ENCODE assay signal across 22 cellular contexts in the genomic region with DNA sequence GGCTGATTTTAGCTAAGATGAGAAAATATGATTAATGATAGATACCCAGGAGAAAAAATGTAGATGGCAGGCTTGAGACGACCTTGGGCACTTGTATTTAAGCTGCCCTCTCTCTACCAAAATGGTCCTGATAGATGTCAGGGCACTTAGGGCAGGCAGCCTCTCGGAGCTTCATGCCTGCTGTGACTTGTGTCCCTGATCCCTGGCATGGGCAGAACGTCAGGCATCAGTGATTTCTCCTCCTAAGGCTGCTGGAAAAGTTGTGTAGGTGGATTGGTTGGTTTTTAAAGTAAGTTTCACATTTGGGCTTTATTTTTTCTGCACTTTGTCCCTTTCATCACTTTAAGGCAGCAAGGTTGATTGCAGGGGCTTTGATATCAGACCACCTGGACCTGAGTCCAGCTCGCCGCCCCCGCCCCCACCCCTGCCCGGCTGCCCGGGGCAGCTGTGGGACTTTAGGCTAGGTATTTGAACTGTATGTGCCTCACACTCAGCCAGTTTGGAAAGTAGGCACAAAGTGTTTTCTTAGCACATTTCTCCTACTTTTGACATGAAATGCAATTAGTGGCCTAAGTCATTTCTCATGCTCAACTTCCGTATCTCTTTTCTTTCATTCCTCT. TPM values are rescaled to one million over a fixed set of nuclear protein-coding genes. Genes with fewer than 3 reads are reported as not detected.
DNase-seq lines count a peak whose midpoint lies in the region; ATAC-seq and TF ChIP-seq lines count a peak whose summit lies in the region.
"Had no signal": no experiment of that assay in that cellular context is flagged by ENCODE, and none has a peak within 500 bp of the region (broad histone marks: within the 10 kb centered on the region; RNA-seq: fewer than 3 reads in every experiment).

No MANE protein-coding gene starts in this region.

- H3K36me3 Mint-ChIP-seq in activated T-cell treated with anti-CD3 and anti-CD28 coated beads, Interleukin-2, amount 50 U/mL, for 72 hours (ENCODE audit: insufficient read depth in 2 of 2): peaks cover 2 to 32% of the 10 kb centered on the region in 2 donors
- peaks cover 72% of the 10 kb centered on the region for H3K36me3 Mint-ChIP-seq in activated T-helper 2 cell treated with anti-CD3 and anti-CD28 coated beads, Interferon-gamma antibody, Interleukin-2, Interleukin-4, amounts not matched to agents 10 μg/mL and 5 μg/mL and 100 μg/mL, durations not matched to agents 14 hours and 24 hours and 36 hours (ENCODE audit: low read depth)
- peaks cover 81% of the 10 kb centered on the region for H3K36me3 Mint-ChIP-seq in stimulated activated effector memory CD8-positive, alpha-beta T cell treated with anti-CD3 and anti-CD28 coated beads, Interleukin-12 subunit alpha, Interleukin-12 subunit beta, amount 100 ng/mL, for 72 hours

- peak overlapping the region; percentile 64 for H3K27ac Mint-ChIP-seq in activated T-cell treated with anti-CD3 and anti-CD28 coated beads, Interleukin-2, amount 50 U/mL, for 72 hours
- peak overlapping the region; percentile 86 for H3K27ac Mint-ChIP-seq in activated T-helper 2 cell treated with anti-CD3 and anti-CD28 coated beads, Interferon-gamma antibody, Interleukin-2, Interleukin-4, amounts not matched to agents 10 μg/mL and 5 μg/mL and 100 μg/mL, durations not matched to agents 14 hours and 24 hours and 36 hours
- H3K27ac Mint-ChIP-seq in stimulated activated effector memory CD8-positive, alpha-beta T cell treated with anti-CD3 and anti-CD28 coated beads, Interleukin-12 subunit alpha, Interleukin-12 subunit beta, amount 100 ng/mL, for 72 hours: peak overlapping the region; percentile 74

- H3K27ac ChIP-seq in foreskin keratinocyte: peak overlapping the region; percentile 60

- H3K4me1 ChIP-seq in foreskin keratinocyte: peaks cover 3% of the 10 kb centered on the region

- ATAC-seq in activated T-cell treated with anti-CD3 and anti-CD28 coated beads, Interleukin-2, amount 50 U/mL, for 72 hours (replicated peaks in 1 of 2): no peak
- no peak for ATAC-seq in foreskin keratinocyte
- no peak for ATAC-seq in stimulated activated effector memory CD8-positive, alpha-beta T cell treated with anti-CD3 and anti-CD28 coated beads, Interleukin-12 subunit alpha, Interleukin-12 subunit beta, amount 100 ng/mL, for 72 hours
- ATAC-seq: GM12878, HCT116, Right ventricle myocardium inferior had no signal

- peaks cover 25% of the 10 kb centered on the region for H3K4me1 Mint-ChIP-seq in activated T-cell treated with anti-CD3 and anti-CD28 coated beads, Interleukin-2, amount 50 U/mL, for 72 hours (ENCODE audit: low read depth)
- H3K4me1 Mint-ChIP-seq in activated T-helper 2 cell treated with anti-CD3 and anti-CD28 coated beads, Interferon-gamma antibody, Interleukin-2, Interleukin-4, amounts not matched to agents 10 μg/mL and 5 μg/mL and 100 μg/mL, durations not matched to agents 14 hours and 24 hours and 36 hours (ENCODE audit: low read depth): peaks cover 43% of the 10 kb centered on the region
- peaks cover 20% of the 10 kb centered on the region for H3K4me1 Mint-ChIP-seq in stimulated activated effector memory CD8-positive, alpha-beta T cell treated with anti-CD3 and anti-CD28 coated beads, Interleukin-12 subunit alpha, Interleukin-12 subunit beta, amount 100 ng/mL, for 72 hours

- no peaks in the 10 kb centered on the region for H3K27me3 ChIP-seq in foreskin keratinocyte

- TF ChIP-seq CTCF in foreskin keratinocyte (conservative IDR thresholded peaks at IDR 0.05): no peak

- no peaks in the 10 kb centered on the region for H3K27me3 Mint-ChIP-seq in activated T-cell treated with anti-CD3 and anti-CD28 coated beads, Interleukin-2, amount 50 U/mL, for 72 hours (ENCODE audit: low read depth)
- no peaks in the 10 kb centered on the region for H3K27me3 Mint-ChIP-seq in activated T-helper 2 cell treated with anti-CD3 and anti-CD28 coated beads, Interferon-gamma antibody, Interleukin-2, Interleukin-4, amounts not matched to agents 10 μg/mL and 5 μg/mL and 100 μg/mL, durations not matched to agents 14 hours and 24 hours and 36 hours (ENCODE audit: low read depth)
- H3K27me3 Mint-ChIP-seq: CD8-positive, alpha-beta memory T cell had no signal

- H3K9me3 Mint-ChIP-seq in activated T-cell treated with anti-CD3 and anti-CD28 coated beads, Interleukin-2, amount 50 U/mL, for 72 hours: no peaks in the 10 kb centered on the region
- H3K9me3 Mint-ChIP-seq in activated T-helper 2 cell treated with anti-CD3 and anti-CD28 coated beads, Interferon-gamma antibody, Interleukin-2, Interleukin-4, amounts not matched to agents 10 μg/mL and 5 μg/mL and 100 μg/mL, durations not matched to agents 14 hours and 24 hours and 36 hours: no peaks in the 10 kb centered on the region
- no peaks in the 10 kb centered on the region for H3K9me3 Mint-ChIP-seq in stimulated activated effector memory CD8-positive, alpha-beta T cell treated with anti-CD3 and anti-CD28 coated beads, Interleukin-12 subunit alpha, Interleukin-12 subunit beta, amount 100 ng/mL, for 72 hours
- H3K9me3 Mint-ChIP-seq: CD8-positive, alpha-beta memory T cell had no signal

- intact Hi-C loops in activated T-helper 2 cell treated with anti-CD3 and anti-CD28 coated beads, Interferon-gamma antibody, Interleukin-2, Interleukin-4, amounts not matched to agents 10 μg/mL and 5 μg/mL and 100 μg/mL, durations not matched to agents 14 hours and 24 hours and 36 hours (cut with micrococcal nuclease): loop anchor here (1.0 to 5.0 kb wide), 5 partner anchors 17 to 58 kb away; a partner anchor contains a TSS

- peak overlapping the region; percentile 33 to 40 for H3K4me3 Mint-ChIP-seq in activated T-cell treated with anti-CD3 and anti-CD28 coated beads, Interleukin-2, amount 50 U/mL, for 72 hours
- peak overlapping the region; percentile 66 for H3K4me3 Mint-ChIP-seq in activated T-helper 2 cell treated with anti-CD3 and anti-CD28 coated beads, Interferon-gamma antibody, Interleukin-2, Interleukin-4, amounts not matched to agents 10 μg/mL and 5 μg/mL and 100 μg/mL, durations not matched to agents 14 hours and 24 hours and 36 hours (ENCODE audit: low read depth)
- H3K4me3 Mint-ChIP-seq in stimulated activated effector memory CD8-positive, alpha-beta T cell treated with anti-CD3 and anti-CD28 coated beads, Interleukin-12 subunit alpha, Interleukin-12 subunit beta, amount 100 ng/mL, for 72 hours: peak overlapping the region; percentile 41
- H3K4me3 Mint-ChIP-seq: CD8-positive, alpha-beta memory T cell had no signal

- no peak for DNase-seq in activated T-cell treated with anti-CD3 and anti-CD28 coated beads, Interleukin-2, amount 50 U/mL, for 72 hours
- DNase-seq in activated T-cell treated with anti-CD3 and anti-CD28 coated beads for 4 hours (no peak), foreskin keratinocyte (no peak), kidney glomerular epithelial cell (lab: John Stamatoyannopoulos, UW) (no peak)
- no peak for DNase-seq in activated T-helper 2 cell treated with anti-CD3 and anti-CD28 coated beads, Interferon-gamma antibody, Interleukin-2, Interleukin-4, amounts not matched to agents 10 μg/mL and 5 μg/mL and 100 μg/mL, durations not matched to agents 14 hours and 24 hours and 36 hours (ENCODE audit: low spot score)
- no peak for DNase-seq in stimulated activated effector memory CD8-positive, alpha-beta T cell treated with anti-CD3 and anti-CD28 coated beads, Interleukin-12 subunit alpha, Interleukin-12 subunit beta, amount 100 ng/mL, for 72 hours (ENCODE audit: low spot score in 2 of 2)
- DNase-seq in effector CD8-positive, alpha-beta T cell (lab: John Stamatoyannopoulos, UW): no peak
- DNase-seq: ACHN; C1 segment of cervical spinal cord; CD8-positive, alpha-beta memory T cell; DMS53; GOT3; MM.1S; NCI-H1092 treated with DMSO at 0.1 percent for 48 hours; NCI-H146; NCI-H2029 treated with DMSO at 0.1 percent for 48 hours; NCI-H2171 treated with DMSO at 0.1 percent for 48 hours; NCI-H446; NK-92 treated with Interleukin-12 subunit alpha and Interleukin-12 subunit beta, amount 100 ng/mL, for 24 hours had no signal

RNA-seq across cellular contexts. Expression of a gene that starts 35.0 kb away (rescaled TPM):
- total RNA-seq in activated T-cell treated with anti-CD3 and anti-CD28 coated beads, Interleukin-2, amount 50 U/mL, for 72 hours: 10 to 100 TPM; 36.3 to 38.2 TPM
- 98.6 and 102 TPM in 2 replicates for total RNA-seq in activated T-helper 2 cell treated with anti-CD3 and anti-CD28 coated beads, Interferon-gamma antibody, Interleukin-2, Interleukin-4, amounts not matched to agents 10 μg/mL and 5 μg/mL and 100 μg/mL, durations not matched to agents 14 hours and 24 hours and 36 hours
- 23.5 and 24.6 TPM in 2 replicates for total RNA-seq in foreskin keratinocyte
- polyA plus RNA-seq in foreskin keratinocyte: 21.6 and 27.8 TPM in 2 replicates

RNA-seq across cellular contexts. Expression of a gene that starts 59.0 kb away (rescaled TPM):
- total RNA-seq in activated T-cell treated with anti-CD3 and anti-CD28 coated beads, Interleukin-2, amount 50 U/mL, for 72 hours: 10 to 100 TPM; 73.6 to 81.7 TPM
- 137 and 146 TPM in 2 replicates for total RNA-seq in activated T-helper 2 cell treated with anti-CD3 and anti-CD28 coated beads, Interferon-gamma antibody, Interleukin-2, Interleukin-4, amounts not matched to agents 10 μg/mL and 5 μg/mL and 100 μg/mL, durations not matched to agents 14 hours and 24 hours and 36 hours
- 70.5 and 71.9 TPM in 2 replicates for total RNA-seq in foreskin keratinocyte
- 85.0 and 93.1 TPM in 2 replicates for polyA plus RNA-seq in foreskin keratinocyte
